1 cellular context compared by ENCODE assay signal in the genomic region with DNA sequence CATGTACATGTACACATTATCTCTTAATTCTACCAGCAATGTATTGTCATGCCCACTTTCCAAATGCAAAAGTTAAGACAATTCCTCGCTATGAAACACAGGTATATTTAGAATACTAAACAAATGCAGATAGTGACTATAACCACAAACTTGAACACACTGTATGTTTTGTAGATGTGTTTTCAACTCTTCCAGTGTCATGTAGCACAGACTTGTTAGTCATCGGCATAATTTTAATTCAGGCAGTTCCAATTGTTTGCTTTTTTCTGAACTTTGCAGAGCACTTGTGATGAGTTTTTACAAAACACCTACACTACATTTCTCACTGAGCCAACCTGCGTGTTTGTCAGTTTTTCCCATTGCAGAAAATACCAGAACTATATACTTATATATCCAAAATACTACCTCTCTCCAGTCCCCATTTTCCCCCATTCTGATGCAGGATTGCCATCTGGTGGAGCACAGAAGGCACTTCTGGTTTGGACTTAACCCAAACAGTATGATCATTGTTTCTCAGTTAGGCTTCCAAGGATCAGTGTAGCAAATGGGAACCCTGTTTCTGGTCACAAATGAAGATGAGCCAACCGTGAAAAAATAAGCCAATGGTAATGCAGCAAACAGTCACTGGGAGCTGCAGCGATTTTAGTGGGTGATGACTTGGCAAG.
TF ChIP-seq lines count a peak whose summit lies in the region.

No MANE protein-coding gene starts in this region.

TF ChIP-seq in GM23338, 12 proteins besides CTCF, POLR2A, EP300 and RAD21 (continued from another document):
- TF ChIP-seq, protein P1, sequence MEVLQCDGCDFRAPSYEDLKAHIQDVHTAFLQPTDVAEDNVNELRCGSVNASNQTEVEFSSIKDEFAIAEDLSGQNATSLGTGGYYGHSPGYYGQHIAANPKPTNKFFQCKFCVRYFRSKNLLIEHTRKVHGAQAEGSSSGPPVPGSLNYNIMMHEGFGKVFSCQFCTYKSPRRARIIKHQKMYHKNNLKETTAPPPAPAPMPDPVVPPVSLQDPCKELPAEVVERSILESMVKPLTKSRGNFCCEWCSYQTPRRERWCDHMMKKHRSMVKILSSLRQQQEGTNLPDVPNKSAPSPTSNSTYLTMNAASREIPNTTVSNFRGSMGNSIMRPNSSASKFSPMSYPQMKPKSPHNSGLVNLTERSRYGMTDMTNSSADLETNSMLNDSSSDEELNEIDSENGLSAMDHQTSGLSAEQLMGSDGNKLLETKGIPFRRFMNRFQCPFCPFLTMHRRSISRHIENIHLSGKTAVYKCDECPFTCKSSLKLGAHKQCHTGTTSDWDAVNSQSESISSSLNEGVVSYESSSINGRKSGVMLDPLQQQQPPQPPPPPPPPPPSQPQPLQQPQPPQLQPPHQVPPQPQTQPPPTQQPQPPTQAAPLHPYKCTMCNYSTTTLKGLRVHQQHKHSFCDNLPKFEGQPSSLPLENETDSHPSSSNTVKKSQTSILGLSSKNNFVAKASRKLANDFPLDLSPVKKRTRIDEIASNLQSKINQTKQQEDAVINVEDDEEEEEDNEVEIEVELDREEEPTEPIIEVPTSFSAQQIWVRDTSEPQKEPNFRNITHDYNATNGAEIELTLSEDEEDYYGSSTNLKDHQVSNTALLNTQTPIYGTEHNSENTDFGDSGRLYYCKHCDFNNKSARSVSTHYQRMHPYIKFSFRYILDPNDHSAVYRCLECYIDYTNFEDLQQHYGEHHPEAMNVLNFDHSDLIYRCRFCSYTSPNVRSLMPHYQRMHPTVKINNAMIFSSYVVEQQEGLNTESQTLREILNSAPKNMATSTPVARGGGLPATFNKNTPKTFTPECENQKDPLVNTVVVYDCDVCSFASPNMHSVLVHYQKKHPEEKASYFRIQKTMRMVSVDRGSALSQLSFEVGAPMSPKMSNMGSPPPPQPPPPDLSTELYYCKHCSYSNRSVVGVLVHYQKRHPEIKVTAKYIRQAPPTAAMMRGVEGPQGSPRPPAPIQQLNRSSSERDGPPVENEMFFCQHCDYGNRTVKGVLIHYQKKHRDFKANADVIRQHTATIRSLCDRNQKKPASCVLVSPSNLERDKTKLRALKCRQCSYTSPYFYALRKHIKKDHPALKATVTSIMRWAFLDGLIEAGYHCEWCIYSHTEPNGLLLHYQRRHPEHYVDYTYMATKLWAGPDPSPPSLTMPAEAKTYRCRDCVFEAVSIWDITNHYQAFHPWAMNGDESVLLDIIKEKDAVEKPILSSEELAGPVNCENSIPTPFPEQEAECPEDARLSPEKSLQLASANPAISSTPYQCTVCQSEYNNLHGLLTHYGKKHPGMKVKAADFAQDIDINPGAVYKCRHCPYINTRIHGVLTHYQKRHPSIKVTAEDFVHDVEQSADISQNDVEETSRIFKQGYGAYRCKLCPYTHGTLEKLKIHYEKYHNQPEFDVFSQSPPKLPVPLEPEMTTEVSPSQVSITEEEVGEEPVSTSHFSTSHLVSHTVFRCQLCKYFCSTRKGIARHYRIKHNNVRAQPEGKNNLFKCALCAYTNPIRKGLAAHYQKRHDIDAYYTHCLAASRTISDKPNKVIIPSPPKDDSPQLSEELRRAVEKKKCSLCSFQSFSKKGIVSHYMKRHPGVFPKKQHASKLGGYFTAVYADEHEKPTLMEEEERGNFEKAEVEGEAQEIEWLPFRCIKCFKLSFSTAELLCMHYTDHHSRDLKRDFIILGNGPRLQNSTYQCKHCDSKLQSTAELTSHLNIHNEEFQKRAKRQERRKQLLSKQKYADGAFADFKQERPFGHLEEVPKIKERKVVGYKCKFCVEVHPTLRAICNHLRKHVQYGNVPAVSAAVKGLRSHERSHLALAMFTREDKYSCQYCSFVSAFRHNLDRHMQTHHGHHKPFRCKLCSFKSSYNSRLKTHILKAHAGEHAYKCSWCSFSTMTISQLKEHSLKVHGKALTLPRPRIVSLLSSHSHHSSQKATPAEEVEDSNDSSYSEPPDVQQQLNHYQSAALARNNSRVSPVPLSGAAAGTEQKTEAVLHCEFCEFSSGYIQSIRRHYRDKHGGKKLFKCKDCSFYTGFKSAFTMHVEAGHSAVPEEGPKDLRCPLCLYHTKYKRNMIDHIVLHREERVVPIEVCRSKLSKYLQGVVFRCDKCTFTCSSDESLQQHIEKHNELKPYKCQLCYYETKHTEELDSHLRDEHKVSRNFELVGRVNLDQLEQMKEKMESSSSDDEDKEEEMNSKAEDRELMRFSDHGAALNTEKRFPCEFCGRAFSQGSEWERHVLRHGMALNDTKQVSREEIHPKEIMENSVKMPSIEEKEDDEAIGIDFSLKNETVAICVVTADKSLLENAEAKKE (CRISPR knock-in tag; IDR thresholded peaks at IDR 0.05), result no peak
- TF ChIP-seq, protein P2, sequence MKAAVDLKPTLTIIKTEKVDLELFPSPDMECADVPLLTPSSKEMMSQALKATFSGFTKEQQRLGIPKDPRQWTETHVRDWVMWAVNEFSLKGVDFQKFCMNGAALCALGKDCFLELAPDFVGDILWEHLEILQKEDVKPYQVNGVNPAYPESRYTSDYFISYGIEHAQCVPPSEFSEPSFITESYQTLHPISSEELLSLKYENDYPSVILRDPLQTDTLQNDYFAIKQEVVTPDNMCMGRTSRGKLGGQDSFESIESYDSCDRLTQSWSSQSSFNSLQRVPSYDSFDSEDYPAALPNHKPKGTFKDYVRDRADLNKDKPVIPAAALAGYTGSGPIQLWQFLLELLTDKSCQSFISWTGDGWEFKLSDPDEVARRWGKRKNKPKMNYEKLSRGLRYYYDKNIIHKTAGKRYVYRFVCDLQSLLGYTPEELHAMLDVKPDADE (IDR thresholded peaks at IDR 0.05), result no peak
- TF ChIP-seq POLR2AphosphoS5 (IDR thresholded peaks at IDR 0.05; ENCODE audit: low read depth), result no peak
- TF ChIP-seq, protein P3, sequence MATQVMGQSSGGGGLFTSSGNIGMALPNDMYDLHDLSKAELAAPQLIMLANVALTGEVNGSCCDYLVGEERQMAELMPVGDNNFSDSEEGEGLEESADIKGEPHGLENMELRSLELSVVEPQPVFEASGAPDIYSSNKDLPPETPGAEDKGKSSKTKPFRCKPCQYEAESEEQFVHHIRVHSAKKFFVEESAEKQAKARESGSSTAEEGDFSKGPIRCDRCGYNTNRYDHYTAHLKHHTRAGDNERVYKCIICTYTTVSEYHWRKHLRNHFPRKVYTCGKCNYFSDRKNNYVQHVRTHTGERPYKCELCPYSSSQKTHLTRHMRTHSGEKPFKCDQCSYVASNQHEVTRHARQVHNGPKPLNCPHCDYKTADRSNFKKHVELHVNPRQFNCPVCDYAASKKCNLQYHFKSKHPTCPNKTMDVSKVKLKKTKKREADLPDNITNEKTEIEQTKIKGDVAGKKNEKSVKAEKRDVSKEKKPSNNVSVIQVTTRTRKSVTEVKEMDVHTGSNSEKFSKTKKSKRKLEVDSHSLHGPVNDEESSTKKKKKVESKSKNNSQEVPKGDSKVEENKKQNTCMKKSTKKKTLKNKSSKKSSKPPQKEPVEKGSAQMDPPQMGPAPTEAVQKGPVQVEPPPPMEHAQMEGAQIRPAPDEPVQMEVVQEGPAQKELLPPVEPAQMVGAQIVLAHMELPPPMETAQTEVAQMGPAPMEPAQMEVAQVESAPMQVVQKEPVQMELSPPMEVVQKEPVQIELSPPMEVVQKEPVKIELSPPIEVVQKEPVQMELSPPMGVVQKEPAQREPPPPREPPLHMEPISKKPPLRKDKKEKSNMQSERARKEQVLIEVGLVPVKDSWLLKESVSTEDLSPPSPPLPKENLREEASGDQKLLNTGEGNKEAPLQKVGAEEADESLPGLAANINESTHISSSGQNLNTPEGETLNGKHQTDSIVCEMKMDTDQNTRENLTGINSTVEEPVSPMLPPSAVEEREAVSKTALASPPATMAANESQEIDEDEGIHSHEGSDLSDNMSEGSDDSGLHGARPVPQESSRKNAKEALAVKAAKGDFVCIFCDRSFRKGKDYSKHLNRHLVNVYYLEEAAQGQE (IDR thresholded peaks at IDR 0.05; ENCODE audit: unreplicated experiment), result no peak
- TF ChIP-seq EZH2 (IDR thresholded peaks at IDR 0.05; ENCODE audit: low read depth, unreplicated experiment), result no peak
- no peak for TF ChIP-seq ZNF331 (CRISPR knock-in tag; IDR thresholded peaks at IDR 0.05; ENCODE audit: low read depth)
